8 cellular contexts compared by ENCODE assay signal in the genomic region with DNA sequence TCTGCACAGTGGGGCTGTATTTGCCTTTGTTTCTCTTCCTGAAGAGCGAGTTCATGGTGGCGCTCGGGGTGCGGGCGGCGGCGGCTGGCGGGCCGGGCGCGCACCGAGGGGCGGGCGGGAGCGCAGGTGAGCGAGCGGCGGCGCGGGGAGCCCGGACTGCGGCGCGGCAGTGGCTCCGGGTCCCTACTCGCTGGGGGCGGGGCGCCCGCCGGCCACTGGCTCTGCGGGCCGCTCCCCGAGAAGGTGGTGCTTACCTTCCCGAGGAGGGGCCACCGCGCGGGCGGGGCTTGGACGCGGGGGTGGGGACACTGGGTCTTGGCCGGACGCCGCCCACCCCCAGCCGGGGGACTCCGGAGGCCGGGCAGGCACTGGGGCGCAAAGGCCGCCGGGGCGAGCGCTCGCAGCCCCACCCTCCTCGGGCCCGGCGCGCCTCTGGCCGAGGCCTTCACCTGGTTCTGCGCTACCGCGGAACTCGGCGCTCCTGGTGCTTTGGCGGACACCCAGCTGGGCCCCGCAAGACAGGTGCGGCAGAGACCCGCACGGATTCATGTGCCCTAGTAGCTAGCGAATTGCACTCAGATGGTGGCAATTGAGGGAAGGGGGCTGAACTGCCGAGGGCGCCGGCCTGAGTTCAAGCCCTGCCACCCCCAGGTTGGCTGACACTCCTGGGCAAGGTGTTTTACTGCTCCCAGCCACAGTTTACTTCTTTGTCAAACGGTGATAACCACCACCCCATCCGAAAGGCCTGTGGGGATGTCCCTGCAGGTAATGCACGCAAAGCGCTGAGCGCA. TPM values are rescaled to one million over a fixed set of nuclear protein-coding genes. Genes with fewer than 3 reads are reported as not detected.
DNase-seq lines count a peak whose midpoint lies in the region; ATAC-seq and TF ChIP-seq lines count a peak whose summit lies in the region.

A gene with protein sequence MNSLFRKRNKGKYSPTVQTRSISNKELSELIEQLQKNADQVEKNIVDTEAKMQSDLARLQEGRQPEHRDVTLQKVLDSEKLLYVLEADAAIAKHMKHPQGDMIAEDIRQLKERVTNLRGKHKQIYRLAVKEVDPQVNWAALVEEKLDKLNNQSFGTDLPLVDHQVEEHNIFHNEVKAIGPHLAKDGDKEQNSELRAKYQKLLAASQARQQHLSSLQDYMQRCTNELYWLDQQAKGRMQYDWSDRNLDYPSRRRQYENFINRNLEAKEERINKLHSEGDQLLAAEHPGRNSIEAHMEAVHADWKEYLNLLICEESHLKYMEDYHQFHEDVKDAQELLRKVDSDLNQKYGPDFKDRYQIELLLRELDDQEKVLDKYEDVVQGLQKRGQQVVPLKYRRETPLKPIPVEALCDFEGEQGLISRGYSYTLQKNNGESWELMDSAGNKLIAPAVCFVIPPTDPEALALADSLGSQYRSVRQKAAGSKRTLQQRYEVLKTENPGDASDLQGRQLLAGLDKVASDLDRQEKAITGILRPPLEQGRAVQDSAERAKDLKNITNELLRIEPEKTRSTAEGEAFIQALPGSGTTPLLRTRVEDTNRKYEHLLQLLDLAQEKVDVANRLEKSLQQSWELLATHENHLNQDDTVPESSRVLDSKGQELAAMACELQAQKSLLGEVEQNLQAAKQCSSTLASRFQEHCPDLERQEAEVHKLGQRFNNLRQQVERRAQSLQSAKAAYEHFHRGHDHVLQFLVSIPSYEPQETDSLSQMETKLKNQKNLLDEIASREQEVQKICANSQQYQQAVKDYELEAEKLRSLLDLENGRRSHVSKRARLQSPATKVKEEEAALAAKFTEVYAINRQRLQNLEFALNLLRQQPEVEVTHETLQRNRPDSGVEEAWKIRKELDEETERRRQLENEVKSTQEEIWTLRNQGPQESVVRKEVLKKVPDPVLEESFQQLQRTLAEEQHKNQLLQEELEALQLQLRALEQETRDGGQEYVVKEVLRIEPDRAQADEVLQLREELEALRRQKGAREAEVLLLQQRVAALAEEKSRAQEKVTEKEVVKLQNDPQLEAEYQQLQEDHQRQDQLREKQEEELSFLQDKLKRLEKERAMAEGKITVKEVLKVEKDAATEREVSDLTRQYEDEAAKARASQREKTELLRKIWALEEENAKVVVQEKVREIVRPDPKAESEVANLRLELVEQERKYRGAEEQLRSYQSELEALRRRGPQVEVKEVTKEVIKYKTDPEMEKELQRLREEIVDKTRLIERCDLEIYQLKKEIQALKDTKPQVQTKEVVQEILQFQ (N-terminal part only) (minus strand): TSS at position 158 of the 791 bp plus-strand sequence. CDS start 103 bp downstream, at position 55.

- no peak for TF ChIP-seq POLR2A in lower leg skin (IDR thresholded peaks at IDR 0.05)

- TF ChIP-seq CTCF in choroid plexus epithelial cell (conservative IDR thresholded peaks at IDR 0.05; ENCODE audit: low read depth, low read length) (no peak), lower leg skin (IDR thresholded peaks at IDR 0.05) (no peak), thoracic aorta (IDR thresholded peaks at IDR 0.05) (no peak)

- peak within 1 kb of the TSS; percentile 31 to 52 for H3K27ac ChIP-seq in thoracic aorta

- DNase-seq in NCI-H1092 treated with DMSO at 0.1 percent for 48 hours (lab: John Stamatoyannopoulos, UW) (peak; percentile 4), NCI-H1092 (lab: John Stamatoyannopoulos, UW) (no peak), NCI-H2227 treated with DMSO at 0.1 percent for 48 hours (lab: John Stamatoyannopoulos, UW) (peak; percentile 72), choroid plexus epithelial cell (ENCODE audit: low read depth) (no peak), lower leg skin (ENCODE audit: low spot score in 2 of 2) (peak; percentile 73 to 95), thoracic aorta (ENCODE audit: low spot score) (no peak), KBM-7 (no peak)

- in situ Hi-C loops in KBM-7 (cut with MboI; ENCODE audit: low pct_unique_long_range_greater_than_20kb, low sequenced_read_pairs): no loop called here

- H3K4me1 ChIP-seq in thoracic aorta (ENCODE audit: control insufficient read depth in 1 of 2, low read depth in 2 of 2): peaks cover 22 to 41% of the 10 kb centered on the region in 2 donors

- intact Hi-C loops in lower leg skin (cut with DNase I; ENCODE audit: low total_unique reads): no loop called here

- peak within 1 kb of the TSS; percentile 36 for H3K4me3 ChIP-seq in choroid plexus epithelial cell (ENCODE audit: low read depth, low read length)
- H3K4me3 ChIP-seq in lower leg skin (ENCODE audit: low read depth, poor library complexity, severe bottlenecking): peak within 1 kb of the TSS; percentile 93
- peak within 1 kb of the TSS; percentile 80 for H3K4me3 ChIP-seq in thoracic aorta

- H3K36me3 ChIP-seq in thoracic aorta: no peaks in the 10 kb centered on the region

- 19 to 23% methylated on average over 16 to 26 of the region's 76 CpGs for WGBS in lower leg skin, 2 donors

- ATAC-seq in thoracic aorta (ENCODE audit: insufficient number of reproducible peaks, low FRiP score, low read depth) (no peak), HG03442 (IDR thresholded peaks at IDR 0.05; ENCODE audit: unreplicated experiment) (no peak)

- H3K9me3 ChIP-seq in thoracic aorta: no peaks in the 10 kb centered on the region

- H3K27me3 ChIP-seq in thoracic aorta (replicated peaks; ENCODE audit: insufficient read depth): no peaks in the 10 kb centered on the region

RNA-seq across cellular contexts. Expression of the gene that starts here (rescaled TPM):
- total RNA-seq in lower leg skin (100 to 1,000 TPM; 445 to 545 (median 495) TPM), thoracic aorta (10 to 100 TPM; 22.6 to 28.8 TPM)

Comparison
In these comparisons a context has a peak if more than half of its experiments do, and no peak if none do; other contexts are left out.
1. RNA of the gene that starts here (total RNA-seq): 445 to 545 TPM in lower leg skin; 22.6 to 28.8 TPM in thoracic aorta; every median in the first group is over 10 times any median in the second.
2. DNase-seq: peak in NCI-H1092 treated with DMSO at 0.1 percent for 48 hours (single experiment), NCI-H2227 treated with DMSO at 0.1 percent for 48 hours (single experiment) and lower leg skin (2 of 2); none in NCI-H1092 (single experiment), choroid plexus epithelial cell (single experiment), thoracic aorta (single experiment) and KBM-7 (single experiment).
3. H3K4me3 ChIP-seq: peak in every context shown above with its lines; median percentile 93 in lower leg skin; 80 in thoracic aorta; 36 in choroid plexus epithelial cell.